Comparison of ENCODE assay signal across 1 cellular context in genomic region chr12:124567673-124568373, GRCh38.
TF ChIP-seq lines count a peak whose summit lies in the region.

No MANE protein-coding gene starts in this region.

TF ChIP-seq in HepG2, 621 proteins besides CTCF, POLR2A, EP300 and RAD21 (continued from another document and continues in another):
- 0 out of 2 replicates have a peak, but pooled peaks have one; percentile 42 for TF ChIP-seq MEIS1 (CRISPR knock-in tag; IDR thresholded peaks at IDR 0.05; ENCODE audit: borderline replicate concordance)
- TF ChIP-seq ZBTB42 (CRISPR knock-in tag; IDR thresholded peaks at IDR 0.05): 0 out of 2 replicates have a peak, but pooled peaks have one; percentile 29
- peak; percentile 22; the same call in 1 of the 2 replicates for TF ChIP-seq ZMYM3 (CRISPR knock-in tag; IDR thresholded peaks at IDR 0.05)
- TF ChIP-seq ZNF687 (CRISPR knock-in tag; IDR thresholded peaks at IDR 0.05): peak; percentile 38
- TF ChIP-seq IKZF1 (IDR thresholded peaks at IDR 0.05): no peak
- TF ChIP-seq ASH2L (IDR thresholded peaks at IDR 0.05; ENCODE audit: insufficient read length, low read depth, low read length): no peak
- TF ChIP-seq SRSF1 (optimal IDR thresholded peaks at IDR 0.05; ENCODE audit: low read depth, low read length): peak; percentile 39
- peak; percentile 66 for TF ChIP-seq BORCS8-MEF2B (CRISPR knock-in tag; IDR thresholded peaks at IDR 0.05)
- TF ChIP-seq ZNF274 (CRISPR knock-in tag; IDR thresholded peaks at IDR 0.05): no peak
- TF ChIP-seq HIVEP1 (CRISPR knock-in tag; IDR thresholded peaks at IDR 0.05): peak; percentile 25; the same call in 1 of the 2 replicates
- no peak for TF ChIP-seq ZNF160 (CRISPR knock-in tag; IDR thresholded peaks at IDR 0.05)
- no peak for TF ChIP-seq TGIF2 (CRISPR knock-in tag; IDR thresholded peaks at IDR 0.05)
- 0 out of 2 replicates have a peak, but pooled peaks have one; percentile 61 for TF ChIP-seq KDM2A (CRISPR knock-in tag; IDR thresholded peaks at IDR 0.05; ENCODE audit: borderline replicate concordance, low read depth)
- TF ChIP-seq MXD4 (CRISPR knock-in tag; IDR thresholded peaks at IDR 0.05): no peak
- TF ChIP-seq U2AF1 (optimal IDR thresholded peaks at IDR 0.05; ENCODE audit: low read depth, low read length): no peak
- 0 out of 2 replicates have a peak, but pooled peaks have one; percentile 45 for TF ChIP-seq MYC (CRISPR knock-in tag; IDR thresholded peaks at IDR 0.05; ENCODE audit: borderline replicate concordance)
- TF ChIP-seq ZNF790 (CRISPR knock-in tag; IDR thresholded peaks at IDR 0.05; ENCODE audit: borderline replicate concordance): 0 out of 2 replicates have a peak, but pooled peaks have one; percentile 31
- peak; percentile 79 for TF ChIP-seq ZBTB14 (CRISPR knock-in tag; IDR thresholded peaks at IDR 0.05)
- no peak for TF ChIP-seq ZNF792 (CRISPR knock-in tag; IDR thresholded peaks at IDR 0.05)
- no peak for TF ChIP-seq HOXA7 (CRISPR knock-in tag; IDR thresholded peaks at IDR 0.05)
- TF ChIP-seq MIER3 (CRISPR knock-in tag; IDR thresholded peaks at IDR 0.05; ENCODE audit: borderline replicate concordance): no peak
- TF ChIP-seq ZNF768 (CRISPR knock-in tag; IDR thresholded peaks at IDR 0.05): peak; percentile 46; the same call in 1 of the 2 replicates
- no peak for TF ChIP-seq FOSL1 (CRISPR knock-in tag; IDR thresholded peaks at IDR 0.05; ENCODE audit: borderline replicate concordance)
- no peak for TF ChIP-seq RNF2 (conservative IDR thresholded peaks at IDR 0.05; ENCODE audit: low read depth)
- TF ChIP-seq RARG (CRISPR knock-in tag; IDR thresholded peaks at IDR 0.05; ENCODE audit: low read depth): no peak
- TF ChIP-seq ZNF121 (CRISPR knock-in tag; IDR thresholded peaks at IDR 0.05): peak; percentile 11; the same call in 1 of the 2 replicates
- peak; percentile 45; the same call in 1 of the 2 replicates for TF ChIP-seq ZGPAT (CRISPR knock-in tag; IDR thresholded peaks at IDR 0.05)
- 0 out of 2 replicates have a peak, but pooled peaks have one; percentile 37 for TF ChIP-seq ZNF709 (CRISPR knock-in tag; IDR thresholded peaks at IDR 0.05)
- TF ChIP-seq REST (IDR thresholded peaks at IDR 0.05; ENCODE audit: borderline replicate concordance in 1 of 2, low read depth in 1 of 2, low read length in 2 of 2): no peak
- peak; percentile 53; the same call in 1 of the 2 replicates for TF ChIP-seq SP4 (CRISPR knock-in tag; IDR thresholded peaks at IDR 0.05)
- TF ChIP-seq RELA (CRISPR knock-in tag; IDR thresholded peaks at IDR 0.05): no peak
- TF ChIP-seq PHF8 (CRISPR knock-in tag; IDR thresholded peaks at IDR 0.05): 0 out of 2 replicates have a peak, but pooled peaks have one; percentile 26
- TF ChIP-seq ZKSCAN5 (CRISPR knock-in tag; IDR thresholded peaks at IDR 0.05): no peak
- 0 out of 2 replicates have a peak, but pooled peaks have one; percentile 21 for TF ChIP-seq CAMTA2 (CRISPR knock-in tag; IDR thresholded peaks at IDR 0.05; ENCODE audit: borderline replicate concordance)
- TF ChIP-seq RBM39 (IDR thresholded peaks at IDR 0.05; ENCODE audit: low read depth, low read length, poor library complexity, severe bottlenecking): peak; percentile 59
- no peak for TF ChIP-seq PRDM15 (CRISPR knock-in tag; IDR thresholded peaks at IDR 0.05)
- no peak for TF ChIP-seq NFKBIZ (CRISPR knock-in tag; IDR thresholded peaks at IDR 0.05)
- TF ChIP-seq, protein P1, sequence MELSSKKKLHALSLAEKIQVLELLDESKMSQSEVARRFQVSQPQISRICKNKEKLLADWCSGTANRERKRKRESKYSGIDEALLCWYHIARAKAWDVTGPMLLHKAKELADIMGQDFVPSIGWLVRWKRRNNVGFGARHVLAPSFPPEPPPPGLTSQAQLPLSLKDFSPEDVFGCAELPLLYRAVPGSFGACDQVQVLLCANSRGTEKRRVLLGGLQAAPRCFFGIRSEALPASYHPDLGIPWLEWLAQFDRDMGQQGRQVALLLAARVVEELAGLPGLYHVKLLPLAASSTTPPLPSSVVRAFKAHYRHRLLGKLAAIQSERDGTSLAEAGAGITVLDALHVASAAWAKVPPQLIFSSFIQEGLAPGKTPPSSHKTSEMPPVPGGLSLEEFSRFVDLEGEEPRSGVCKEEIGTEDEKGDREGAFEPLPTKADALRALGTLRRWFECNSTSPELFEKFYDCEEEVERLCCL (CRISPR knock-in tag; IDR thresholded peaks at IDR 0.05; ENCODE audit: borderline replicate concordance): no peak
- TF ChIP-seq, protein P2, sequence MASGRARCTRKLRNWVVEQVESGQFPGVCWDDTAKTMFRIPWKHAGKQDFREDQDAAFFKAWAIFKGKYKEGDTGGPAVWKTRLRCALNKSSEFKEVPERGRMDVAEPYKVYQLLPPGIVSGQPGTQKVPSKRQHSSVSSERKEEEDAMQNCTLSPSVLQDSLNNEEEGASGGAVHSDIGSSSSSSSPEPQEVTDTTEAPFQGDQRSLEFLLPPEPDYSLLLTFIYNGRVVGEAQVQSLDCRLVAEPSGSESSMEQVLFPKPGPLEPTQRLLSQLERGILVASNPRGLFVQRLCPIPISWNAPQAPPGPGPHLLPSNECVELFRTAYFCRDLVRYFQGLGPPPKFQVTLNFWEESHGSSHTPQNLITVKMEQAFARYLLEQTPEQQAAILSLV (CRISPR knock-in tag; IDR thresholded peaks at IDR 0.05; ENCODE audit: borderline replicate concordance): no peak
- 0 out of 2 replicates have a peak, but pooled peaks have one; percentile 40 for TF ChIP-seq ZNF546 (CRISPR knock-in tag; conservative IDR thresholded peaks at IDR 0.05)
- TF ChIP-seq ZBTB34 (CRISPR knock-in tag; IDR thresholded peaks at IDR 0.05): no peak
- TF ChIP-seq KDM5A (IDR thresholded peaks at IDR 0.05; ENCODE audit: borderline replicate concordance, low read length): no peak
